13 cellular contexts compared by ENCODE assay signal in the genomic region with DNA sequence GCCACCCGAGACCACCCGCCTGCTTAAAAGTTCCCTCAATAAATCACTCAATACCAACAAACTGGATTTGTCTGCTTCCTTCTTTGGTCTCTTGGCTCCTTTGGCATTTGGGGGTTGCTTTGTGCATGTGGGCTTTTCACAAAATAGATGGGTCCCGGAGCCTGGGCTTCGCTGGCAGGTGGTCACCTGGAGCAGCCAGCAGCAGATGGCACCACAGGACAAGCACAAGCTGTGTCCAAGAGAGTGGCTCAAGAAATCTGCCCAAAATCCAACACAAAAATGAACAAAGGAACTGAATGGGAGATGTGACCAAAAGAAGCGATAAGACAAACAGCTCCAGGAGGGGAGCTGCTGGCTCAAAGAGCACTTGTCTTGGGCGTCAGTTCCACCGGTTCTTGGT. TPM values are rescaled to one million over a fixed set of nuclear protein-coding genes. Genes with fewer than 3 reads are reported as not detected.
"Had no signal": no experiment of that assay in that cellular context is flagged by ENCODE, and none has a peak within 500 bp of the region (broad histone marks: within the 10 kb centered on the region; RNA-seq: fewer than 3 reads in every experiment).

No MANE protein-coding gene starts in this region.

RNA-seq across cellular contexts. Expression of a gene that starts 6.2 kb away (rescaled TPM):
- total RNA-seq: kidney; kidney epithelial cell; left lobe of liver; left ventricle myocardium inferior; left ventricle myocardium superior; liver; lung microvascular endothelial cell; mesenteric fat pad; mesothelial cell of epicardium; mononuclear cell; myocyte; naive thymus-derived CD4-positive, alpha-beta T cell had no signal
- polyA plus RNA-seq: immature natural killer cell; liver; naive thymus-derived CD4-positive, alpha-beta T cell had no signal
